ENCODE assay signal across 31 cellular contexts in the genomic region with DNA sequence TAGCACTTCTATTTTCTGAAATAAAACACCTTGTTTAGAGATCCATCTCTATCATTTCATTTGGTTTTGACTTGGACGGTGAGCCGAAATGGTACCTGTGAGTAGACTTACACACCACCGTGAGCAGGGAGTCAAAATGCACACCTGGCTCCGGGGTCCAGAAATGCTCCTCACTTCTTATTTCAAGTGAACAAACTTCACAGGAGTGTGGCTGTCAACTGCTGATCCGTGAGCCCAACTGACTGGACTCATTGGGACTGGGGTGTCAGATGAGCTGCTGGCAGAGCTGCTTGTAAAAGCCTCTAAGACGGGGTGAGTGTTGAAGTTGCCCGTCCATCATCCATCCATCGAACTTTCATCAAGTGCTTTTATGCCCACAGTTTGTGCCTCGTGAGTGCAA.
"Had no signal": no experiment of that assay in that cellular context is flagged by ENCODE, and none has a peak within 500 bp of the region (broad histone marks: within the 10 kb centered on the region; RNA-seq: fewer than 3 reads in every experiment).

No MANE protein-coding gene starts in this region.

- H3K9me3 ChIP-seq: ascending aorta, breast epithelium, colonic mucosa, esophagus muscularis mucosa, gastrocnemius medialis had no signal

- ATAC-seq: activated CD4-positive, alpha-beta T cell treated with anti-CD3 and anti-CD28 coated beads for 36 hours; activated naive CD4-positive, alpha-beta T cell treated with anti-CD3 and anti-CD28 coated beads, Interleukin-2, amount 50 U/mL, for 72 hours; activated T-cell treated with anti-CD3 and anti-CD28 coated beads, Interleukin-2, amount 50 U/mL, for 72 hours; effector memory CD8-positive, alpha-beta T cell; foreskin keratinocyte; gastrocnemius medialis had no signal

- H3K27me3 ChIP-seq: ascending aorta, colonic mucosa, foreskin keratinocyte had no signal

- H3K36me3 Mint-ChIP-seq: activated CD4-positive, alpha-beta memory T cell treated with anti-CD3 and anti-CD28 coated beads for 36 hours; activated naive CD4-positive, alpha-beta T cell treated with anti-CD3 and anti-CD28 coated beads, Interleukin-2, amount 10 ng/mL, durations not matched to agents 7 days and 5 days; activated naive CD4-positive, alpha-beta T cell treated with anti-CD3 and anti-CD28 coated beads, Interleukin-2, amount 50 U/mL, for 72 hours; activated naive CD8-positive, alpha-beta T cell treated with anti-CD3 and anti-CD28 coated beads, Interleukin-2, amount 10 ng/mL, durations not matched to agents 7 days and 5 days; brain had no signal

- H3K27ac ChIP-seq: ascending aorta, breast epithelium, cardiac muscle cell, colonic mucosa, dorsolateral prefrontal cortex, esophagus muscularis mucosa, foreskin keratinocyte, gastrocnemius medialis had no signal

- H3K4me3 ChIP-seq: ascending aorta, breast epithelium, cardiac muscle cell, colonic mucosa, dorsolateral prefrontal cortex, esophagus muscularis mucosa, gastrocnemius medialis had no signal

- H3K9me3 Mint-ChIP-seq: activated CD4-positive, alpha-beta T cell treated with anti-CD3 and anti-CD28 coated beads, Interleukin-2, amount 10 ng/mL, durations not matched to agents 24 days and 14 days; activated naive CD4-positive, alpha-beta T cell treated with anti-CD3 and anti-CD28 coated beads, Interleukin-2, amount 50 U/mL, for 72 hours; activated T-cell treated with anti-CD3 and anti-CD28 coated beads, Interleukin-2, amount 50 U/mL, for 24 hours; dendritic cell treated with granulocyte-macrophage colony-stimulating factor and Interleukin-4, amounts not matched to agents 40 ng/mL and 50 ng/mL, for 4 days had no signal

- H3K4me1 Mint-ChIP-seq: activated CD4-positive, alpha-beta T cell treated with anti-CD3 and anti-CD28 coated beads for 36 hours; activated CD4-positive, alpha-beta T cell treated with anti-CD3 and anti-CD28 coated beads, Interleukin-2, amount 10 ng/mL, durations not matched to agents 24 days and 14 days; activated naive CD4-positive, alpha-beta T cell treated with anti-CD3 and anti-CD28 coated beads, Interleukin-2, amount 10 ng/mL, durations not matched to agents 7 days and 5 days; activated naive CD8-positive, alpha-beta T cell treated with anti-CD3 and anti-CD28 coated beads, Interleukin-2, amount 10 ng/mL, durations not matched to agents 7 days and 5 days; brain had no signal

- H3K4me1 ChIP-seq: ascending aorta, breast epithelium, colonic mucosa, esophagus muscularis mucosa, foreskin keratinocyte, gastrocnemius medialis had no signal

- H3K27me3 Mint-ChIP-seq: activated CD4-positive, alpha-beta memory T cell treated with anti-CD3 and anti-CD28 coated beads for 36 hours; activated CD4-positive, alpha-beta T cell treated with anti-CD3 and anti-CD28 coated beads, Interleukin-2, amount 10 ng/mL, durations not matched to agents 24 days and 14 days; activated naive CD4-positive, alpha-beta T cell treated with anti-CD3 and anti-CD28 coated beads, Interleukin-2, amount 10 ng/mL, durations not matched to agents 7 days and 5 days; activated naive CD8-positive, alpha-beta T cell treated with anti-CD3 and anti-CD28 coated beads, Interleukin-2, amount 10 ng/mL, durations not matched to agents 7 days and 5 days; activated T-cell treated with anti-CD3 and anti-CD28 coated beads, Interleukin-2, amount 50 U/mL, for 24 hours; dendritic cell treated with granulocyte-macrophage colony-stimulating factor and Interleukin-4, amounts not matched to agents 40 ng/mL and 50 ng/mL, for 4 days; effector memory CD8-positive, alpha-beta T cell had no signal

- H3K27ac Mint-ChIP-seq: activated CD4-positive, alpha-beta memory T cell treated with anti-CD3 and anti-CD28 coated beads for 36 hours; activated CD4-positive, alpha-beta T cell treated with anti-CD3 and anti-CD28 coated beads for 36 hours; activated CD4-positive, alpha-beta T cell treated with anti-CD3 and anti-CD28 coated beads, Interleukin-2, amount 10 ng/mL, durations not matched to agents 24 days and 14 days; activated naive CD4-positive, alpha-beta T cell treated with anti-CD3 and anti-CD28 coated beads, Interleukin-2, amount 10 ng/mL, durations not matched to agents 7 days and 5 days; activated naive CD8-positive, alpha-beta T cell treated with anti-CD3 and anti-CD28 coated beads, Interleukin-2, amount 10 ng/mL, durations not matched to agents 7 days and 5 days; activated T-cell treated with anti-CD3 and anti-CD28 coated beads, Interleukin-2, amount 50 U/mL, for 24 hours; activated T-cell treated with anti-CD3 and anti-CD28 coated beads, Interleukin-2, amount 50 U/mL, for 72 hours; brain; dendritic cell treated with granulocyte-macrophage colony-stimulating factor and Interleukin-4, amounts not matched to agents 40 ng/mL and 50 ng/mL, for 4 days; effector memory CD8-positive, alpha-beta T cell had no signal

- DNase-seq: activated CD4-positive, alpha-beta memory T cell treated with anti-CD3 and anti-CD28 coated beads for 36 hours; activated CD4-positive, alpha-beta T cell treated with anti-CD3 and anti-CD28 coated beads for 36 hours; activated CD4-positive, alpha-beta T cell treated with anti-CD3 and anti-CD28 coated beads, Interleukin-2, amount 10 ng/mL, durations not matched to agents 24 days and 14 days; activated CD4-positive, CD25-positive, alpha-beta regulatory T cell; activated CD4-positive, CD25-positive, alpha-beta regulatory T cell treated with anti-CD3 and anti-CD28 coated beads, Interleukin-2, amount 50 U/mL, for 72 hours; activated CD8-positive, alpha-beta memory T cell treated with anti-CD3 and anti-CD28 coated beads, Interleukin-2, amount 50 U/mL, for 48 hours; activated gamma-delta T cell; activated naive CD4-positive, alpha-beta T cell; activated naive CD4-positive, alpha-beta T cell treated with anti-CD3 and anti-CD28 coated beads, Interleukin-2, amount 10 ng/mL, durations not matched to agents 7 days and 5 days; activated naive CD8-positive, alpha-beta T cell treated with anti-CD3 and anti-CD28 coated beads, Interleukin-2, amount 10 ng/mL, durations not matched to agents 7 days and 5 days; activated T-cell treated with anti-CD3 and anti-CD28 coated beads for 4 hours; activated T-cell treated with anti-CD3 and anti-CD28 coated beads, Interleukin-2, amount 50 U/mL, for 24 hours; activated T-cell treated with anti-CD3 and anti-CD28 coated beads, Interleukin-2, amount 50 U/mL, for 72 hours; central memory CD4-positive, alpha-beta T cell; cerebellar nuclear complex; colonic mucosa; dorsolateral prefrontal cortex; effector CD4-positive, alpha-beta T cell; effector memory CD8-positive, alpha-beta T cell; erythroblast; foreskin keratinocyte; gastrocnemius medialis; glutamatergic neuron; T-helper 2 cell had no signal

- H3K36me3 ChIP-seq: ascending aorta, breast epithelium, cardiac muscle cell, colonic mucosa, esophagus muscularis mucosa, gastrocnemius medialis had no signal

- H3K4me3 Mint-ChIP-seq: activated CD4-positive, alpha-beta memory T cell treated with anti-CD3 and anti-CD28 coated beads for 36 hours; activated CD4-positive, alpha-beta T cell treated with anti-CD3 and anti-CD28 coated beads for 36 hours; activated CD4-positive, alpha-beta T cell treated with anti-CD3 and anti-CD28 coated beads, Interleukin-2, amount 10 ng/mL, durations not matched to agents 24 days and 14 days; activated naive CD4-positive, alpha-beta T cell treated with anti-CD3 and anti-CD28 coated beads, Interleukin-2, amount 10 ng/mL, durations not matched to agents 7 days and 5 days; activated naive CD8-positive, alpha-beta T cell treated with anti-CD3 and anti-CD28 coated beads, Interleukin-2, amount 10 ng/mL, durations not matched to agents 7 days and 5 days; activated T-cell treated with anti-CD3 and anti-CD28 coated beads, Interleukin-2, amount 50 U/mL, for 24 hours; activated T-cell treated with anti-CD3 and anti-CD28 coated beads, Interleukin-2, amount 50 U/mL, for 72 hours; brain; dendritic cell treated with granulocyte-macrophage colony-stimulating factor and Interleukin-4, amounts not matched to agents 40 ng/mL and 50 ng/mL, for 4 days; effector memory CD8-positive, alpha-beta T cell had no signal
